Comparison of ENCODE assay signal across 8 cellular contexts in genomic region chr2:65064728-65065552, GRCh38. TPM values are rescaled to one million over a fixed set of nuclear protein-coding genes. Genes with fewer than 3 reads are reported as not detected.
DNase-seq lines count a peak whose midpoint lies in the region; ATAC-seq and TF ChIP-seq lines count a peak whose summit lies in the region.

No MANE protein-coding gene starts in this region.

- no peaks in the 10 kb centered on the region for H3K36me3 Mint-ChIP-seq in activated naive CD8-positive, alpha-beta T cell treated with anti-CD3 and anti-CD28 coated beads, Interleukin-2, amount 10 ng/mL, durations not matched to agents 7 days and 5 days

- H3K27ac Mint-ChIP-seq in activated naive CD8-positive, alpha-beta T cell treated with anti-CD3 and anti-CD28 coated beads, Interleukin-2, amount 10 ng/mL, durations not matched to agents 7 days and 5 days = peak overlapping the region; percentile 70

- peak overlapping the region in 11 of 12 donors; percentile 6 to 87 (median 39) for H3K27ac ChIP-seq in heart left ventricle

- peak overlapping the region in 1 of 12 donors; percentile 12 for H3K4me3 ChIP-seq in heart left ventricle

- WGBS in heart left ventricle, 4 donors = 33 to 42% (median 37%) methylated on average over 14 of the region's 14 CpGs

- ATAC-seq in GM19397 (IDR thresholded peaks at IDR 0.05; ENCODE audit: unreplicated experiment) = peak; percentile 77
- ATAC-seq in HG03432 (IDR thresholded peaks at IDR 0.05; ENCODE audit: unreplicated experiment) = peak; percentile 92
- ATAC-seq in activated naive CD8-positive, alpha-beta T cell treated with anti-CD3 and anti-CD28 coated beads, Interleukin-2, amount 10 ng/mL, durations not matched to agents 7 days and 5 days (ENCODE audit: low read depth) = peak; percentile 76
- ATAC-seq in heart left ventricle = peak; percentile 78 to 85 (median 82)

- no peak for TF ChIP-seq POLR2A in heart left ventricle (IDR thresholded peaks at IDR 0.05)

- no peaks in the 10 kb centered on the region for H3K27me3 ChIP-seq in heart left ventricle

- peaks cover 28% of the 10 kb centered on the region for H3K4me1 Mint-ChIP-seq in activated naive CD8-positive, alpha-beta T cell treated with anti-CD3 and anti-CD28 coated beads, Interleukin-2, amount 10 ng/mL, durations not matched to agents 7 days and 5 days

- TF ChIP-seq CTCF in heart left ventricle (IDR thresholded peaks at IDR 0.05) = peak; percentile 59 to 79 (median 70)

- no peak overlapping the region for H3K4me3 Mint-ChIP-seq in activated naive CD8-positive, alpha-beta T cell treated with anti-CD3 and anti-CD28 coated beads, Interleukin-2, amount 10 ng/mL, durations not matched to agents 7 days and 5 days

- H3K36me3 ChIP-seq in heart left ventricle = peaks cover 0 to 10% (median 6%) of the 10 kb centered on the region in 9 donors

- POLR2A ChIA-PET in activated naive CD8-positive, alpha-beta T cell treated with anti-CD3 and anti-CD28 coated beads, Interleukin-2, amount 10 ng/mL, durations not matched to agents 7 days and 5 days (lab: Charles Lee) = interaction anchor here (0.6 to 1.9 kb wide), 8 partner anchors 9 to 542 kb away, joined by 3 to 7 read pairs (median 4); partner anchors contain the start of genes ACTR2, CEP68 and RAB1A

- no peaks in the 10 kb centered on the region for H3K9me3 ChIP-seq in heart left ventricle

- intact Hi-C loops in heart left ventricle (cut with DNase I) (loop anchor here in 9 of 10 donors (2.0 to 10.0 kb wide), 12 partner anchors 62 to 510 kb away; partner anchors contain the start of genes RAB1A (in 2 of the 9), ACTR2 (in 1 of the 9) and SPRED2 (in 1 of the 9)), posterior vena cava (cut with DNase I) (loop anchor here (5.0 to 10.0 kb wide), 4 partner anchors 110 to 507 kb away; no protein-coding TSS in a partner anchor)

- H3K4me1 ChIP-seq in heart left ventricle = peaks cover 10 to 99% (median 79%) of the 10 kb centered on the region in 12 donors

- no peaks in the 10 kb centered on the region for H3K27me3 Mint-ChIP-seq in activated naive CD8-positive, alpha-beta T cell treated with anti-CD3 and anti-CD28 coated beads, Interleukin-2, amount 10 ng/mL, durations not matched to agents 7 days and 5 days

- no peaks in the 10 kb centered on the region for H3K9me3 Mint-ChIP-seq in activated naive CD8-positive, alpha-beta T cell treated with anti-CD3 and anti-CD28 coated beads, Interleukin-2, amount 10 ng/mL, durations not matched to agents 7 days and 5 days

- DNase-seq in DMS79 treated with DMSO at 0.1 percent for 48 hours (lab: John Stamatoyannopoulos, UW) = peak; percentile 91
- DNase-seq in NOMO-1 treated with dmso at 0.1 percent for 144 hours (lab: John Stamatoyannopoulos, UW; ENCODE audit: unreplicated experiment) = peak; percentile 94
- no peak for DNase-seq in activated naive CD8-positive, alpha-beta T cell treated with anti-CD3 and anti-CD28 coated beads, Interleukin-2, amount 10 ng/mL, durations not matched to agents 7 days and 5 days
- DNase-seq in heart left ventricle = peak in 4 of 5 donors; percentile 45 to 79 (median 66)
- peak; percentile 93 for DNase-seq in posterior vena cava (ENCODE audit: low spot score)
- no peak for DNase-seq in epidermal melanocyte (ENCODE audit: insufficient read length, low spot score)

RNA-seq across cellular contexts. Expression of gene CEP68, which starts 8.7 kb away (rescaled TPM):
- 10 to 100 TPM; 20.9 to 22.8 TPM for total RNA-seq in activated naive CD8-positive, alpha-beta T cell treated with anti-CD3 and anti-CD28 coated beads, Interleukin-2, amount 10 ng/mL, durations not matched to agents 7 days and 5 days
- total RNA-seq in heart left ventricle (10 to 100 TPM; 14.0 to 26.8 (median 18.8) TPM), posterior vena cava (10 to 100 TPM; 16.2 to 20.3 TPM)
- polyA plus RNA-seq in heart left ventricle = 1 to 10 TPM; 6.5 to 7.6 TPM

Comparison
In these comparisons a context has a peak if more than half of its experiments do, and no peak if none do; other contexts are left out.
1. DNase-seq: peak in DMS79 treated with DMSO at 0.1 percent for 48 hours (single experiment), NOMO-1 treated with dmso at 0.1 percent for 144 hours (single experiment), heart left ventricle (4 of 5) and posterior vena cava (single experiment); none in activated naive CD8-positive, alpha-beta T cell treated with anti-CD3 and anti-CD28 coated beads, Interleukin-2, amount 10 ng/mL, durations not matched to agents 7 days and 5 days (single experiment) and epidermal melanocyte (single experiment).
2. Peak in every context shown above with its lines, with median percentiles within 50 percentile points of each other: ATAC-seq.